1 cellular context compared by ENCODE assay signal in the genomic region with DNA sequence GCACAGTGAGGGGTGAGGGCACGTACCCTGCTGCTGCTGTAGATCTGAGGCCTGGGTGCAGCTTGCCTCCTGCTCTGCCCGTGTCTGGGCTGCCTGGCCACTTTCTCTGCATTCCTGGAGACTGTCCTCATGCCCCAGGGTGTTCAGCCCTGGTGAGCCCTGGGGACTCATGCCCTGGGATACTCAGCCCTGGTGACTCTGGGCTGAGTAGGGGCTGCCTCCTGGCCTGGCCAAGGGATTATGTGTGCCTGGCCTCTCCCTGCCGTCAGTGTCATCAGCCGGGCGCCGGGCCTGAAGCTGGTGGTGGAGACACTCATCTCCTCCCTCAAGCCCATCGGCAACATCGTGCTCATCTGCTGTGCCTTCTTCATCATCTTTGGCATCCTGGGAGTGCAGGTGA.
TF ChIP-seq lines count a peak whose summit lies in the region.

No MANE protein-coding gene starts in this region.

TF ChIP-seq in IMR-90, 13 proteins besides CTCF, POLR2A, EP300 and RAD21 (continued from another document):
- TF ChIP-seq, protein P1, sequence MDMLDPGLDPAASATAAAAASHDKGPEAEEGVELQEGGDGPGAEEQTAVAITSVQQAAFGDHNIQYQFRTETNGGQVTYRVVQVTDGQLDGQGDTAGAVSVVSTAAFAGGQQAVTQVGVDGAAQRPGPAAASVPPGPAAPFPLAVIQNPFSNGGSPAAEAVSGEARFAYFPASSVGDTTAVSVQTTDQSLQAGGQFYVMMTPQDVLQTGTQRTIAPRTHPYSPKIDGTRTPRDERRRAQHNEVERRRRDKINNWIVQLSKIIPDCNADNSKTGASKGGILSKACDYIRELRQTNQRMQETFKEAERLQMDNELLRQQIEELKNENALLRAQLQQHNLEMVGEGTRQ (IDR thresholded peaks at IDR 0.05; ENCODE audit: low read depth, low read length): no peak
- TF ChIP-seq FOS (IDR thresholded peaks at IDR 0.05; ENCODE audit: low read depth, low read length) (no peak), RCOR1 (IDR thresholded peaks at IDR 0.05; ENCODE audit: insufficient replicate concordance, low read length) (no peak), MXI1 (IDR thresholded peaks at IDR 0.05; ENCODE audit: borderline replicate concordance, low read depth, low read length) (no peak), RFX5 (IDR thresholded peaks at IDR 0.05; ENCODE audit: low read depth, low read length) (no peak), NFE2L2 (IDR thresholded peaks at IDR 0.05; ENCODE audit: low read depth, low read length) (no peak), BHLHE40 (IDR thresholded peaks at IDR 0.05; ENCODE audit: low read depth, low read length) (no peak), CHD1 (IDR thresholded peaks at IDR 0.05; ENCODE audit: low read depth, low read length) (no peak), CEBPB (IDR thresholded peaks at IDR 0.05; ENCODE audit: low read depth, low read length) (no peak)
- TF ChIP-seq, protein P2, sequence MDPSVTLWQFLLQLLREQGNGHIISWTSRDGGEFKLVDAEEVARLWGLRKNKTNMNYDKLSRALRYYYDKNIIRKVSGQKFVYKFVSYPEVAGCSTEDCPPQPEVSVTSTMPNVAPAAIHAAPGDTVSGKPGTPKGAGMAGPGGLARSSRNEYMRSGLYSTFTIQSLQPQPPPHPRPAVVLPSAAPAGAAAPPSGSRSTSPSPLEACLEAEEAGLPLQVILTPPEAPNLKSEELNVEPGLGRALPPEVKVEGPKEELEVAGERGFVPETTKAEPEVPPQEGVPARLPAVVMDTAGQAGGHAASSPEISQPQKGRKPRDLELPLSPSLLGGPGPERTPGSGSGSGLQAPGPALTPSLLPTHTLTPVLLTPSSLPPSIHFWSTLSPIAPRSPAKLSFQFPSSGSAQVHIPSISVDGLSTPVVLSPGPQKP (IDR thresholded peaks at IDR 0.05; ENCODE audit: borderline replicate concordance, low read depth, low read length): no peak
